Comparison of ENCODE assay signal across 18 cellular contexts in the genomic region with DNA sequence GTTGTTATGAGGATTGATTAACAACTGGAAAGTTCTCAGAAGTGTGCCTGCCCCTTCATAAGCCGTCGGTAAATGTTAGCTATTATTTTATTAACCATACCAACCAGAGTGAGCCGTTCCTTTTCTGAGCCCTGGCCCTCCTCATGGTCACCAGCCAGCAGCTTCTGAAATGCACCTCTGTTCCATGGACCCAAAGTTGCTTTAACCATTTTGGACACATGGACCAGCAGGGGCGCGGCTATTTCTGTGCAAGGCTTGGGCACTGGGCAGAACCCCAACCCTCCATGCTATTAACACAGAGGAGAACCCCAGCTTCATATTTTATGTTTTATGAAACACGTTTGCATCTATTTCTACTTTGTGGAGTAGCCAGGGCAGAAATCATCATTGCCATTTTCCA. TPM values are rescaled to one million over a fixed set of nuclear protein-coding genes. Genes with fewer than 3 reads are reported as not detected.
DNase-seq lines count a peak whose midpoint lies in the region; ATAC-seq, FAIRE-seq and TF ChIP-seq lines count a peak whose summit lies in the region.
"Had no signal": no experiment of that assay in that cellular context is flagged by ENCODE, and none has a peak within 500 bp of the region (broad histone marks: within the 10 kb centered on the region; RNA-seq: fewer than 3 reads in every experiment).

No MANE protein-coding gene starts in this region.

- H2BK120ac ChIP-seq in mesenchymal stem cell (ENCODE audit: low read depth, low read length) = no peak overlapping the region

- H3K4me3 Mint-ChIP-seq in Caco-2 (ENCODE audit: unreplicated experiment) = no peak overlapping the region
- H3K4me3 Mint-ChIP-seq: activated CD4-positive, alpha-beta T cell treated with anti-CD3 and anti-CD28 coated beads, Interleukin-2, amount 10 ng/mL, durations not matched to agents 7 days and 5 days; activated T-cell treated with anti-CD3 and anti-CD28 coated beads, Interleukin-2, amount 50 U/mL, for 24 hours; H9; T-helper 2 cell treated with Interferon-gamma antibody and Interleukin-4, amounts not matched to agents 5 μg/mL and 100 μg/mL, for 36 hours had no signal

- H3K4me2 ChIP-seq in mesenchymal stem cell (ENCODE audit: low read length, poor library complexity, severe bottlenecking) (no peak overlapping the region), HepG2 (ENCODE audit: low read depth, low read length) (no peak overlapping the region; the same call in 1 of the 2 replicates)

- intact Hi-C loops in Caco-2 (cut with micrococcal nuclease; ENCODE audit: unreplicated experiment) (no loop called here), adrenal gland (cut with DNase I) (no loop called here), HepG2 (cut with micrococcal nuclease; ENCODE audit: unreplicated experiment) (no loop called here)

- H2AFZ ChIP-seq in mesenchymal stem cell (ENCODE audit: low read depth, low read length) (no peak overlapping the region), HepG2 (ENCODE audit: low read length) (no peak overlapping the region)

- H3K36me3 ChIP-seq in Caco-2 (ENCODE audit: control insufficient read depth, insufficient read depth, low read length) = no peaks in the 10 kb centered on the region
- no peaks in the 10 kb centered on the region for H3K36me3 ChIP-seq in adrenal gland (replicated peaks in 1 of 2)
- H3K36me3 ChIP-seq in mesenchymal stem cell (ENCODE audit: control insufficient read depth in 1 of 2, insufficient read depth in 2 of 2, low read depth in 1 of 2, low read length in 2 of 2) = no peaks in the 10 kb centered on the region
- no peaks in the 10 kb centered on the region for H3K36me3 ChIP-seq in skeletal muscle tissue (ENCODE audit: control insufficient read depth in 3 of 3, insufficient read depth in 3 of 3, low read length in 3 of 3)
- no peaks in the 10 kb centered on the region for H3K36me3 ChIP-seq in HepG2 (replicated peaks in 1 of 2; ENCODE audit: control insufficient read depth in 1 of 2, insufficient read depth in 2 of 2, low read length in 2 of 2)

- CTCF ChIA-PET in Caco-2 (lab: Charles Lee) = interaction anchor here (1.0 to 1.2 kb wide), 2 partner anchors 159 to 160 kb away, joined by 3 read pairs; no protein-coding TSS in a partner anchor
- CTCF ChIA-PET in HepG2 (lab: Yijun Ruan, JAX; ENCODE audit: low intra/inter-chr PET ratio, low total read pairs) = no interaction called here

- H3K4me1 ChIP-seq in Caco-2 = peaks cover 56% of the 10 kb centered on the region
- peaks cover 0 to 32% of the 10 kb centered on the region in 2 donors for H3K4me1 ChIP-seq in adrenal gland (replicated peaks in 1 of 2)
- peaks cover 18% of the 10 kb centered on the region for H3K4me1 ChIP-seq in mesenchymal stem cell (ENCODE audit: control insufficient read depth, insufficient read depth, low read depth, low read length)
- H3K4me1 ChIP-seq in skeletal muscle tissue (ENCODE audit: control insufficient read depth in 3 of 3, insufficient read depth in 3 of 3, low read length in 3 of 3) = peaks cover 47 to 55% (median 48%) of the 10 kb centered on the region in 3 donors
- peaks cover 52% of the 10 kb centered on the region for H3K4me1 ChIP-seq in HepG2 (ENCODE audit: insufficient read depth, low read length)

- H3K9me3 ChIP-seq in Caco-2 (no peaks in the 10 kb centered on the region), adrenal gland (replicated peaks in 1 of 3) (no peaks in the 10 kb centered on the region), mesenchymal stem cell (ENCODE audit: control insufficient read depth, low read length) (no peaks in the 10 kb centered on the region), skeletal muscle tissue (ENCODE audit: control insufficient read depth in 3 of 3, low read length in 3 of 3) (no peaks in the 10 kb centered on the region), HepG2 (ENCODE audit: low read length) (no peaks in the 10 kb centered on the region)

- POLR2A ChIA-PET in Caco-2 (lab: Charles Lee) (no interaction called here), HepG2 (lab: Yijun Ruan, JAX) (interaction anchor here (1.1 to 1.4 kb wide), 2 partner anchors 158 to 174 kb away, joined by 3 to 4 read pairs; partner anchors contain the start of gene EEF1G)

- H3K27ac Mint-ChIP-seq in Caco-2 (ENCODE audit: unreplicated experiment) = peak overlapping the region; percentile 26
- H3K27ac Mint-ChIP-seq: T-helper 2 cell treated with Interferon-gamma antibody and Interleukin-4, amounts not matched to agents 5 μg/mL and 100 μg/mL, for 36 hours had no signal

- H3K4me3 ChIP-seq in Caco-2 (ENCODE audit: low read depth, low read length) (no peak overlapping the region), adrenal gland (no peak overlapping the region), mesenchymal stem cell (ENCODE audit: insufficient read depth in 1 of 2, low read depth in 1 of 2, low read length in 2 of 2) (peak overlapping the region in 1 of 2 experiments; percentile 18), skeletal muscle tissue (ENCODE audit: low read length in 3 of 3) (peak overlapping the region in 2 of 3 donors; percentile 22 to 30), HepG2 (replicated peaks in 1 of 3; ENCODE audit: insufficient read depth in 1 of 3, low read depth in 2 of 3, low read length in 3 of 3) (no peak overlapping the region)

- H2BK12ac ChIP-seq in mesenchymal stem cell (ENCODE audit: low read length in 2 of 2) = peak overlapping the region in 1 of 2 experiments; percentile 11

- H2BK5ac ChIP-seq in mesenchymal stem cell (ENCODE audit: low read depth, low read length, poor library complexity, severe bottlenecking) = no peak overlapping the region

- no peak overlapping the region for H2AK5ac ChIP-seq in mesenchymal stem cell (ENCODE audit: low read length, severe bottlenecking)

- no peaks in the 10 kb centered on the region for H3K27me3 Mint-ChIP-seq in Caco-2 (ENCODE audit: insufficient read depth, unreplicated experiment)
- H3K27me3 Mint-ChIP-seq: activated CD4-positive, alpha-beta T cell treated with anti-CD3 and anti-CD28 coated beads, Interleukin-2, amount 10 ng/mL, durations not matched to agents 7 days and 5 days; activated T-cell treated with anti-CD3 and anti-CD28 coated beads, Interleukin-2, amount 50 U/mL, for 24 hours had no signal

- no peak overlapping the region for H3K23ac ChIP-seq in mesenchymal stem cell (ENCODE audit: low read length in 2 of 2)

- H3K4ac ChIP-seq in mesenchymal stem cell (ENCODE audit: low read depth in 1 of 2, low read length in 2 of 2) = peak overlapping the region in 1 of 2 experiments; percentile 26

- H2BK15ac ChIP-seq in mesenchymal stem cell (ENCODE audit: low read depth, poor library complexity, severe bottlenecking) = no peak overlapping the region

- H3K27ac ChIP-seq in adrenal gland = peak overlapping the region in 3 of 5 donors; percentile 14 to 88 (median 45)
- H3K27ac ChIP-seq in mesenchymal stem cell (ENCODE audit: low read length, poor library complexity, severe bottlenecking) = no peak overlapping the region
- peak overlapping the region; percentile 74 for H3K27ac ChIP-seq in skeletal muscle tissue (ENCODE audit: low read depth, low read length)
- no peak overlapping the region for H3K27ac ChIP-seq in HepG2 (ENCODE audit: extremely low read length, insufficient read depth, low read length)

- ATAC-seq in GM21723 (IDR thresholded peaks at IDR 0.05; ENCODE audit: unreplicated experiment) (no peak), GM21528 (IDR thresholded peaks at IDR 0.05; ENCODE audit: low FRiP score, unreplicated experiment) (no peak), GM21825 (IDR thresholded peaks at IDR 0.05; ENCODE audit: unreplicated experiment) (no peak), HepG2 (no peak)

- H4K20me1 ChIP-seq in HepG2 (ENCODE audit: insufficient read depth, low read length) = no peaks in the 10 kb centered on the region

- no peak for FAIRE-seq in HepG2 (lab: Jason Lieb, UNC)

- WGBS in adrenal gland, 4 donors = 53 to 72% (median 70%) methylated on average over 4 to 6 of the region's 6 CpGs
- WGBS in mesenchymal stem cell = 96% methylated on average over 6 of the region's 6 CpGs
- 45% methylated on average over 6 of the region's 6 CpGs for WGBS in HepG2 (ENCODE audit: low lambda C conversion rate)

- in situ Hi-C loops in HepG2 (cut with HindIII; ENCODE audit: extremely low pct_ligation_motif_present, low pct_unique_long_range_greater_than_20kb) = no loop called here

- no peak for TF ChIP-seq EP300 in HepG2 (IDR thresholded peaks at IDR 0.05; ENCODE audit: low read depth in 2 of 2, low read length in 2 of 2)
- no peak for TF ChIP-seq EP300 in HepG2 (CRISPR knock-in tag; IDR thresholded peaks at IDR 0.05; ENCODE audit: borderline replicate concordance)

- BruUV-seq in Caco-2 (replicated peaks; lab: Mats Ljungman, UMichigan) (no TSS peak), HepG2 (replicated peaks; lab: Mats Ljungman, UMichigan) (no TSS peak)

- no peaks in the 10 kb centered on the region for H3K79me2 ChIP-seq in HepG2 (ENCODE audit: insufficient read depth, low read length)

- no peak for TF ChIP-seq RAD21 in HepG2 (CRISPR knock-in tag; IDR thresholded peaks at IDR 0.05)

- H4K91ac ChIP-seq in mesenchymal stem cell (ENCODE audit: low read length) = no peak overlapping the region

- H3K14ac ChIP-seq in mesenchymal stem cell (ENCODE audit: low read length in 2 of 2) = no peak overlapping the region

- DNase-seq in Caco-2 (no peak), adrenal gland (no peak), mesenchymal stem cell (no peak), HepG2 (ENCODE audit: low spot score) (no peak)
- DNase-seq: activated CD4-positive, alpha-beta T cell treated with anti-CD3 and anti-CD28 coated beads, Interleukin-2, amount 10 ng/mL, durations not matched to agents 7 days and 5 days; activated T-cell treated with anti-CD3 and anti-CD28 coated beads, Interleukin-2, amount 50 U/mL, for 24 hours; H9; NCI-H2029 treated with DMSO at 0.1 percent for 48 hours; NCI-H69 had no signal

- H3K4me1 Mint-ChIP-seq in Caco-2 (ENCODE audit: low read depth, unreplicated experiment) = peaks cover 31% of the 10 kb centered on the region

- no peak overlapping the region for H4K8ac ChIP-seq in mesenchymal stem cell (ENCODE audit: low read length)

- TF ChIP-seq CTCF in Caco-2 (IDR thresholded peaks at IDR 0.05; ENCODE audit: insufficient read depth in 1 of 2, low read depth in 1 of 2, low read length in 1 of 2, severe bottlenecking in 1 of 2, unreplicated experiment in 1 of 2) (no peak), adrenal gland (IDR thresholded peaks at IDR 0.05) (no peak), HepG2 (CRISPR knock-in tag; IDR thresholded peaks at IDR 0.05) (no peak)

- no peaks in the 10 kb centered on the region for H3K79me1 ChIP-seq in mesenchymal stem cell (replicated peaks; ENCODE audit: low read length, poor library complexity, severe bottlenecking)

- peaks cover 18% of the 10 kb centered on the region for H3K36me3 Mint-ChIP-seq in Caco-2 (ENCODE audit: insufficient read depth, unreplicated experiment)

- TF ChIP-seq POLR2A in adrenal gland (IDR thresholded peaks at IDR 0.05) = no peak
- no peak for TF ChIP-seq POLR2A in HepG2 (IDR thresholded peaks at IDR 0.05; ENCODE audit: insufficient read depth in 1 of 2, low read depth in 2 of 2, low read length in 2 of 2)

- H3K9me3 Mint-ChIP-seq in Caco-2 (ENCODE audit: unreplicated experiment) = no peaks in the 10 kb centered on the region
- H3K9me3 Mint-ChIP-seq: activated CD4-positive, alpha-beta T cell treated with anti-CD3 and anti-CD28 coated beads, Interleukin-2, amount 10 ng/mL, durations not matched to agents 7 days and 5 days; activated T-cell treated with anti-CD3 and anti-CD28 coated beads, Interleukin-2, amount 50 U/mL, for 24 hours; H9; T-helper 2 cell treated with Interferon-gamma antibody and Interleukin-4, amounts not matched to agents 5 μg/mL and 100 μg/mL, for 36 hours had no signal

- H3K27me3 ChIP-seq in Caco-2 (replicated peaks; ENCODE audit: control insufficient read depth, insufficient read depth, low read length) = no peaks in the 10 kb centered on the region
- H3K27me3 ChIP-seq in adrenal gland = no peaks in the 10 kb centered on the region
- H3K27me3 ChIP-seq in mesenchymal stem cell (ENCODE audit: control insufficient read depth in 1 of 2, insufficient read depth in 1 of 2, low read length in 2 of 2) = no peaks in the 10 kb centered on the region
- H3K27me3 ChIP-seq in skeletal muscle tissue (ENCODE audit: control insufficient read depth in 3 of 3, insufficient read depth in 3 of 3, low read length in 3 of 3) = no peaks in the 10 kb centered on the region
- peaks cover 3 to 43% of the 10 kb centered on the region in 2 experiments; a peak in 4 of 5 replicates for H3K27me3 ChIP-seq in HepG2 (ENCODE audit: control insufficient read depth in 1 of 2, insufficient read depth in 2 of 2, low read length in 2 of 2)

- H3K9ac ChIP-seq in mesenchymal stem cell (ENCODE audit: low read length) (peak overlapping the region; percentile 29), skeletal muscle tissue (ENCODE audit: low read depth in 1 of 3, low read length in 3 of 3) (peak overlapping the region; percentile 10 to 54 (median 42)), HepG2 (ENCODE audit: insufficient read depth, low read depth, low read length) (no peak overlapping the region)

- no peak overlapping the region for H3K18ac ChIP-seq in mesenchymal stem cell (ENCODE audit: low read depth in 1 of 2, low read length in 2 of 2)

RNA-seq across cellular contexts. Expression of gene SCGB1A1, which starts 18.6 kb away (rescaled TPM):
- total RNA-seq in Caco-2 (2022) (not detected in 2 replicates), adrenal gland (1 to 10 TPM in 2 of 8 donors, not detected in 6; 1.7 to 3.1 TPM), skeletal muscle tissue (not detected), HepG2 (2016; rRNA removed; fragmentation: Illumina TruSeq; extraction: Trizol) (not detected in 2 replicates)
- polyA plus RNA-seq in adrenal gland (1 to 10 TPM in 1 of 3 donors, not detected in 2; 1.5 TPM), HepG2 (2011; rRNA removed) (not detected in 2 replicates)
- polyA plus RNA-seq in mesenchymal stem cell (2013, experiment 1 of 2) = not detected
- not detected for polyA plus RNA-seq in mesenchymal stem cell (2013, experiment 2 of 2)
- not detected in 2 replicates for total RNA-seq in HepG2 (2016; cell fraction: cytosol; rRNA removed; fragmentation: Illumina TruSeq; extraction: Trizol; ENCODE audit: low read depth)
- total RNA-seq in HepG2 (2016; cell fraction: insoluble cytoplasmic fraction; rRNA removed; fragmentation: Illumina TruSeq; extraction: Trizol) = not detected in 2 replicates
- total RNA-seq in HepG2 (2016; cell fraction: membrane; rRNA removed; fragmentation: Illumina TruSeq; extraction: Trizol) = not detected in 2 replicates
- total RNA-seq in HepG2 (2016; cell fraction: nucleus; rRNA removed; fragmentation: Illumina TruSeq; extraction: Trizol) = not detected in 2 replicates
- polyA plus RNA-seq in HepG2 (2011; cell fraction: cytosol; rRNA removed) = not detected in 2 replicates
- polyA plus RNA-seq in HepG2 (2011; cell fraction: nucleus; rRNA removed) = not detected in 2 replicates
- polyA plus RNA-seq in HepG2 (2012) = not detected in 2 replicates
- not detected in 2 replicates for polyA plus RNA-seq in HepG2 (2016; cell fraction: cytosol; fragmentation: Illumina TruSeq; extraction: Trizol; ENCODE audit: low read depth)
- not detected in 2 replicates for polyA plus RNA-seq in HepG2 (2016; cell fraction: insoluble cytoplasmic fraction; fragmentation: Illumina TruSeq; extraction: Trizol; ENCODE audit: low read depth)
- polyA plus RNA-seq in HepG2 (2016; cell fraction: membrane; fragmentation: Illumina TruSeq; extraction: Trizol; ENCODE audit: low read depth) = not detected in 2 replicates
- not detected in 2 replicates for polyA plus RNA-seq in HepG2 (2016; cell fraction: nucleus; fragmentation: Illumina TruSeq; extraction: Trizol; ENCODE audit: insufficient read depth, low read depth)
- polyA minus RNA-seq in HepG2 (2011; rRNA and poly(A)+ RNA removed; ENCODE audit: low replicate concordance) = not detected in 2 replicates
- polyA minus RNA-seq in HepG2 (2011; cell fraction: cytosol; rRNA and poly(A)+ RNA removed) = not detected in 2 replicates
- not detected in 2 replicates for polyA minus RNA-seq in HepG2 (2011; cell fraction: nucleus; rRNA and poly(A)+ RNA removed)
- total RNA-seq: activated CD4-positive, alpha-beta T cell treated with anti-CD3 and anti-CD28 coated beads, Interleukin-2, amount 10 ng/mL, durations not matched to agents 7 days and 5 days; glomerular endothelial cell; H9; kidney epithelial cell; RPMI7951 had no signal
- polyA plus RNA-seq: neural cell had no signal

Comparison
In these comparisons a context has a peak if more than half of its experiments do, and no peak if none do; other contexts are left out.
1. H3K4me3 ChIP-seq: peak in skeletal muscle tissue (2 of 3); none in Caco-2 (single experiment), adrenal gland (0 of 4) and HepG2 (0 of 3).
2. H3K27ac ChIP-seq: peak in adrenal gland (3 of 5) and skeletal muscle tissue (single experiment); none in mesenchymal stem cell (single experiment) and HepG2 (single experiment).